Comparison of ENCODE assay signal across 14 cellular contexts in genomic region chr10:86944471-86944870, GRCh38. TPM values are rescaled to one million over a fixed set of nuclear protein-coding genes. Genes with fewer than 3 reads are reported as not detected.
DNase-seq lines count a peak whose midpoint lies in the region; ATAC-seq and TF ChIP-seq lines count a peak whose summit lies in the region.
"Had no signal": no experiment of that assay in that cellular context is flagged by ENCODE, and none has a peak within 500 bp of the region (broad histone marks: within the 10 kb centered on the region; RNA-seq: fewer than 3 reads in every experiment).

No MANE protein-coding gene starts in this region.

- TF ChIP-seq CTCF in epithelial cell of esophagus (IDR thresholded peaks at IDR 0.05; ENCODE audit: insufficient read depth, low read depth, low read length, missing control alignments) (no peak), omental fat pad (IDR thresholded peaks at IDR 0.05) (no peak)

- H3K4me3 ChIP-seq in epithelial cell of esophagus (ENCODE audit: low read length) = no peak overlapping the region

- DNase-seq in ELF-1 (ENCODE audit: low read depth, low spot score) = peak; percentile 54
- peak; percentile 32 for DNase-seq in M059J (ENCODE audit: low read depth)
- peak; percentile 75 for DNase-seq in epithelial cell of esophagus (ENCODE audit: low read depth)
- no peak for DNase-seq in omental fat pad (ENCODE audit: low spot score)
- DNase-seq in SIG-M5 (lab: John Stamatoyannopoulos, UW) = no peak
- no peak for DNase-seq in caudate nucleus (lab: John Stamatoyannopoulos, UW)
- DNase-seq: activated CD4-positive, alpha-beta T cell treated with anti-CD3 and anti-CD28 coated beads, Interleukin-2, amount 50 U/mL, for 4 hours; brain microvascular endothelial cell; C1 segment of cervical spinal cord; hypothalamus; naive B cell had no signal

- peak; percentile 44 for ATAC-seq in omental fat pad (ENCODE audit: low FRiP score)
- no peak for ATAC-seq in HG03460 (IDR thresholded peaks at IDR 0.05; ENCODE audit: unreplicated experiment)
- ATAC-seq: SK-N-SH treated with all-trans-retinoic acid at 6 μM for 48 hours had no signal

- H3K27ac ChIP-seq in caudate nucleus (ENCODE audit: low read depth, low read length) = no peak overlapping the region
- H3K27ac ChIP-seq: brain microvascular endothelial cell had no signal

RNA-seq across cellular contexts. Expression of gene MMRN2, which starts 12.9 kb away (rescaled TPM):
- total RNA-seq in M059J (2014; rRNA removed; shearing (Covaris generic)) = 0.84 TPM in 1 of 2 replicates, not detected in the other
- 100 to 1,000 TPM in 1 of 4 donors, 10 to 100 TPM in 3; 29.3 to 148 (median 78.2) TPM for total RNA-seq in omental fat pad

RNA-seq across cellular contexts. Expression of gene SNCG, which starts 13.9 kb away (rescaled TPM):
- total RNA-seq in M059J (2014; rRNA removed; shearing (Covaris generic)) = 3.2 and 5.5 TPM in 2 replicates
- total RNA-seq in omental fat pad = 100 to 1,000 TPM in 3 of 4 donors, 10 to 100 TPM in 1; 70.9 to 252 (median 180) TPM

RNA-seq across cellular contexts. Expression of gene ADIRF, which starts 23.8 kb away (rescaled TPM):
- total RNA-seq in M059J (2014; rRNA removed; shearing (Covaris generic)) = 4.2 and 4.7 TPM in 2 replicates
- total RNA-seq in omental fat pad = 100 to 1,000 TPM; 504 to 829 (median 668) TPM
- total RNA-seq: NCI-H460 had no signal

Comparison
In these comparisons a context has a peak if more than half of its experiments do, and no peak if none do; other contexts are left out.
1. DNase-seq: peak in ELF-1 (single experiment), M059J (single experiment) and epithelial cell of esophagus (single experiment); none in omental fat pad (single experiment), SIG-M5 (single experiment) and caudate nucleus (0 of 61).
2. RNA of gene MMRN2, which starts 12.9 kb away (total RNA-seq): 29.3 to 148 TPM in omental fat pad; 0.84 TPM in M059J; every median in the first group is over 10 times any median in the second.
3. RNA of gene SNCG, which starts 13.9 kb away (total RNA-seq): 70.9 to 252 TPM in omental fat pad; 3.2 to 5.5 TPM in M059J; every median in the first group is over 10 times any median in the second.
4. RNA of gene ADIRF, which starts 23.8 kb away (total RNA-seq): 504 to 829 TPM in omental fat pad; 4.2 to 4.7 TPM in M059J; every median in the first group is over 10 times any median in the second.